Comparison of ENCODE assay signal across 8 cellular contexts in genomic region chr6:16130437-16130891, GRCh38. TPM values are rescaled to one million over a fixed set of nuclear protein-coding genes. Genes with fewer than 3 reads are reported as not detected.
DNase-seq lines count a peak whose midpoint lies in the region; ATAC-seq, FAIRE-seq and TF ChIP-seq lines count a peak whose summit lies in the region.

No MANE protein-coding gene starts in this region.

- H3K27ac Mint-ChIP-seq in CD8-positive, alpha-beta memory T cell, result peak overlapping the region; percentile 89 to 100 (median 97)

- H3K79me2 ChIP-seq in K562 (ENCODE audit: control insufficient read depth, insufficient read depth, low read length), result peaks cover 66% of the 10 kb centered on the region

- peak overlapping the region; percentile 93 for H3K4me2 ChIP-seq in K562 (ENCODE audit: insufficient read depth, low read length)

- POLR2A ChIA-PET in CD8-positive, alpha-beta memory T cell (lab: Charles Lee), result interaction anchor here (0.5 to 1.3 kb wide), 5 partner anchors 8 to 468 kb away, joined by 3 to 6 read pairs (median 5); no protein-coding TSS in a partner anchor
- POLR2A ChIA-PET in K562 (lab: Yijun Ruan, JAX), result interaction anchor here (0.6 to 10.6 kb wide), 77 partner anchors 12 to 1887 kb away, joined by 3 to 186 read pairs (median 4); partner anchors contain the start of gene GMPR

- H3K4me1 Mint-ChIP-seq in CD8-positive, alpha-beta memory T cell, result peaks cover 49 to 64% (median 53%) of the 10 kb centered on the region in 3 donors

- TF ChIP-seq CTCF in K562 (IDR thresholded peaks at IDR 0.05 in 2 of 3, conservative IDR thresholded peaks at IDR 0.05 in 1 of 3; ENCODE audit: insufficient read depth in 2 of 3, low read depth in 1 of 3, low read length in 3 of 3) (no peak), lower lobe of right lung (IDR thresholded peaks at IDR 0.05) (no peak), upper lobe of right lung (IDR thresholded peaks at IDR 0.05) (no peak)

- intact Hi-C loops in K562 (cut with micrococcal nuclease) (loop anchor here (1.0 to 5.0 kb wide), 3 partner anchors 38 to 234 kb away; no protein-coding TSS in a partner anchor), lower lobe of right lung (cut with DNase I) (loop anchor here (10.0 kb wide), 1 partner anchor 54 kb away; no protein-coding TSS in a partner anchor), upper lobe of right lung (cut with DNase I) (no loop called here)

- H3K27ac ChIP-seq in CD8-positive, alpha-beta memory T cell (ENCODE audit: low read depth, low read length), result peak overlapping the region; percentile 82
- peak overlapping the region; percentile 92 for H3K27ac ChIP-seq in K562 (ENCODE audit: extremely low read depth, low read depth, low read length)
- peak overlapping the region; percentile 95 for H3K27ac ChIP-seq in lower lobe of right lung
- peak overlapping the region; percentile 95 for H3K27ac ChIP-seq in upper lobe of right lung

- ATAC-seq in K562 (peak; percentile 0; the same call in 1 of the 3 replicates), lower lobe of right lung (no peak), upper lobe of right lung (no peak)

- BruUV-seq in K562 (replicated peaks; lab: Mats Ljungman, UMichigan), result TSS peak; percentile 70

- no peak for TF ChIP-seq RAD21 in Ishikawa (IDR thresholded peaks at IDR 0.05; ENCODE audit: low read depth)
- no peak for TF ChIP-seq RAD21 in K562 (CRISPR knock-in tag; conservative IDR thresholded peaks at IDR 0.05 in 1 of 2, IDR thresholded peaks at IDR 0.05 in 1 of 2)

- no peak for FAIRE-seq in K562 (lab: Jason Lieb, UNC)

- no peaks in the 10 kb centered on the region for H3K27me3 ChIP-seq in CD8-positive, alpha-beta memory T cell (ENCODE audit: insufficient read depth, low read length, poor library complexity, severe bottlenecking)
- no peaks in the 10 kb centered on the region for H3K27me3 ChIP-seq in K562 (ENCODE audit: control insufficient read depth in 2 of 2, insufficient read depth in 2 of 2, low read length in 2 of 2)
- H3K27me3 ChIP-seq in lower lobe of right lung (ENCODE audit: low read depth), result no peaks in the 10 kb centered on the region
- no peaks in the 10 kb centered on the region for H3K27me3 ChIP-seq in upper lobe of right lung

- 2% methylated on average over 8 of the region's 8 CpGs for WGBS in K562 (ENCODE audit: insufficient coverage, low coverage, missing lambda C conversion rate)

- peak overlapping the region; percentile 93 for H3K4me3 ChIP-seq in CD8-positive, alpha-beta memory T cell (ENCODE audit: low read length)
- H3K4me3 ChIP-seq in K562, result peak overlapping the region; percentile 90
- peak overlapping the region; percentile 89 for H3K4me3 ChIP-seq in lower lobe of right lung
- H3K4me3 ChIP-seq in upper lobe of right lung, result peak overlapping the region; percentile 94

- no peak overlapping the region for H2AFZ ChIP-seq in K562 (ENCODE audit: low read depth, low read length)

- peaks cover 44% of the 10 kb centered on the region for H3K4me1 ChIP-seq in CD8-positive, alpha-beta memory T cell (ENCODE audit: insufficient read depth, low read length)
- peaks cover 20 to 30% of the 10 kb centered on the region in 2 experiments for H3K4me1 ChIP-seq in K562 (replicated peaks in 1 of 2; ENCODE audit: control insufficient read depth in 2 of 2, insufficient read depth in 2 of 2, low read length in 2 of 2)
- H3K4me1 ChIP-seq in lower lobe of right lung, result peaks cover 39% of the 10 kb centered on the region
- peaks cover 44% of the 10 kb centered on the region for H3K4me1 ChIP-seq in upper lobe of right lung

- peaks cover 0 to 3% of the 10 kb centered on the region in 2 donors for H3K27me3 Mint-ChIP-seq in CD8-positive, alpha-beta memory T cell

- 0 out of 2 replicates have a peak, but pooled peaks have one; percentile 1 for TF ChIP-seq POLR2A in K562 (conservative IDR thresholded peaks at IDR 0.05)

- no peaks in the 10 kb centered on the region for H3K9me3 Mint-ChIP-seq in CD8-positive, alpha-beta memory T cell

- peak; percentile 14; the same call in 1 of the 2 replicates for TF ChIP-seq EP300 in Ishikawa (IDR thresholded peaks at IDR 0.05; ENCODE audit: borderline replicate concordance)
- TF ChIP-seq EP300 in K562 (IDR thresholded peaks at IDR 0.05; ENCODE audit: low read length), result no peak

- H3K36me3 ChIP-seq in CD8-positive, alpha-beta memory T cell (ENCODE audit: insufficient read depth, low read length), result no peaks in the 10 kb centered on the region
- H3K36me3 ChIP-seq in K562 (ENCODE audit: control insufficient read depth, insufficient read depth, low read length), result peaks cover 56% of the 10 kb centered on the region
- H3K36me3 ChIP-seq in lower lobe of right lung, result peaks cover 18% of the 10 kb centered on the region
- H3K36me3 ChIP-seq in upper lobe of right lung, result no peaks in the 10 kb centered on the region

- no peaks in the 10 kb centered on the region for H3K9me3 ChIP-seq in CD8-positive, alpha-beta memory T cell (ENCODE audit: low read length)
- H3K9me3 ChIP-seq in K562 (replicated peaks; ENCODE audit: control insufficient read depth, insufficient read depth, low read depth, low read length) (no peaks in the 10 kb centered on the region), lower lobe of right lung (no peaks in the 10 kb centered on the region), upper lobe of right lung (no peaks in the 10 kb centered on the region)

- peaks cover 47% of the 10 kb centered on the region for H4K20me1 ChIP-seq in K562 (replicated peaks; ENCODE audit: control insufficient read depth, insufficient read depth, low read length)

- CTCF ChIA-PET in CD8-positive, alpha-beta memory T cell (lab: Charles Lee), result interaction anchor here (0.7 to 2.1 kb wide), 4 partner anchors 39 to 439 kb away, joined by 3 to 16 read pairs (median 4); no protein-coding TSS in a partner anchor
- CTCF ChIA-PET in K562 (lab: Yijun Ruan, JAX; ENCODE audit: low intra/inter-chr PET ratio), result interaction anchor here (1.0 to 6.2 kb wide), 3 partner anchors 147 to 438 kb away, joined by 3 to 128 read pairs (median 5); no protein-coding TSS in a partner anchor

- no peak for DNase-seq in CD8-positive, alpha-beta memory T cell
- DNase-seq in K562 (ENCODE audit: extremely low read depth in 1 of 4, low spot score in 3 of 4) (no peak), lower lobe of right lung (no peak), upper lobe of right lung (no peak), NCI-H2107 treated with DMSO at 0.1 percent for 48 hours (lab: John Stamatoyannopoulos, UW; ENCODE audit: unreplicated experiment) (no peak), GF-D8 (lab: John Stamatoyannopoulos, UW) (no peak), NCI-H128 (lab: John Stamatoyannopoulos, UW; ENCODE audit: unreplicated experiment) (no peak)

- peak overlapping the region; percentile 73 to 89; a peak in 3 of 4 replicates for H3K9ac ChIP-seq in K562 (ENCODE audit: insufficient read depth in 1 of 2, low read depth in 2 of 2, low read length in 2 of 2)

- peaks cover 6% of the 10 kb centered on the region for H3K9me1 ChIP-seq in K562 (ENCODE audit: control insufficient read depth, insufficient read depth, low read length)

- in situ Hi-C loops in K562 (cut with MboI), result no loop called here

- H3K4me3 Mint-ChIP-seq in CD8-positive, alpha-beta memory T cell, result peak overlapping the region; percentile 92 to 99 (median 96)

- peaks cover 4 to 44% (median 10%) of the 10 kb centered on the region in 3 donors for H3K36me3 Mint-ChIP-seq in CD8-positive, alpha-beta memory T cell

TF ChIP-seq in Ishikawa, 13 proteins besides CTCF, POLR2A, EP300 and RAD21 (continues in another document):
- TF ChIP-seq MAX (IDR thresholded peaks at IDR 0.05) (no peak), EGR1 (IDR thresholded peaks at IDR 0.05) (no peak), TEAD4 (IDR thresholded peaks at IDR 0.05) (no peak), NFIC (IDR thresholded peaks at IDR 0.05) (no peak), TAF1 (IDR thresholded peaks at IDR 0.05; ENCODE audit: low read depth) (no peak), FOXM1 (IDR thresholded peaks at IDR 0.05; ENCODE audit: borderline replicate concordance, low read depth) (no peak), CREB1 (IDR thresholded peaks at IDR 0.05; ENCODE audit: low read depth) (no peak), ZBTB7A (IDR thresholded peaks at IDR 0.05; ENCODE audit: low read depth) (no peak)

TF ChIP-seq in K562, 482 proteins besides CTCF, POLR2A, EP300 and RAD21 (continues in another document):
- TF ChIP-seq HMGXB4 (CRISPR knock-in tag; IDR thresholded peaks at IDR 0.05), result no peak
- TF ChIP-seq KLF13 (tag; IDR thresholded peaks at IDR 0.05; ENCODE audit: borderline replicate concordance, low read depth), result no peak
- no peak for TF ChIP-seq ZNF324 (CRISPR knock-in tag; IDR thresholded peaks at IDR 0.05)

RNA-seq across cellular contexts. Expression of gene MYLIP, which starts 1.6 kb away (rescaled TPM):
- total RNA-seq in CD8-positive, alpha-beta memory T cell, result 1 to 10 TPM; 7.7 to 9.0 TPM
- 78.0 TPM for polyA plus RNA-seq in CD8-positive, alpha-beta memory T cell
- total RNA-seq in K562 (2011; cell fraction: chromatin; rRNA removed; ENCODE audit: low replicate concordance), result 54.7 and 71.0 TPM in 2 replicates
- 35.4 TPM in 2 replicates for total RNA-seq in K562 (2011; cell fraction: nucleolus; rRNA removed)
- 46.5 and 66.0 TPM in 2 replicates for total RNA-seq in K562 (2011; cell fraction: nucleoplasm; rRNA removed)
- 31.1 and 31.5 TPM in 2 replicates for total RNA-seq in K562 (2014; rRNA removed)
- total RNA-seq in K562 (2014; rRNA removed; fragmentation: Illumina TruSeq; extraction: Trizol), result 27.2 and 29.2 TPM in 2 replicates
- 37.8 and 43.5 TPM in 2 replicates for total RNA-seq in K562 (2015; rRNA removed; fragmentation: Illumina TruSeq; extraction: Trizol)
- 32.5 and 34.4 TPM in 2 replicates for total RNA-seq in K562 (2021)
- 41.9 and 46.1 TPM in 2 replicates for polyA plus RNA-seq in K562 (2011; rRNA removed)
- polyA plus RNA-seq in K562 (2011; cell fraction: cytosol; rRNA removed), result 21.3 and 30.8 TPM in 2 replicates
- polyA plus RNA-seq in K562 (2011; cell fraction: nucleus; rRNA removed), result 66.4 and 72.9 TPM in 2 replicates
- polyA plus RNA-seq in K562 (2012), result 31.8 and 37.9 TPM in 2 replicates
- 27.1 and 29.8 TPM in 2 replicates for polyA plus RNA-seq in K562 (2014; fragmentation: Illumina TruSeq; extraction: Trizol)
- polyA plus RNA-seq in K562 (2014; fragmentation: Nextera tagmentation; extraction: Ambion mirVana), result 10 to 100 TPM; 10.8 to 12.9 TPM
- polyA plus RNA-seq in K562 (2014; rRNA removed), result 33.4 and 37.1 TPM in 2 replicates
- polyA minus RNA-seq in K562 (2011; rRNA and poly(A)+ RNA removed), result 49.0 and 49.4 TPM in 2 replicates
- polyA minus RNA-seq in K562 (2011; cell fraction: cytosol; rRNA and poly(A)+ RNA removed), result 22.9 and 24.3 TPM in 2 replicates
- 36.1 and 55.1 TPM in 2 replicates for polyA minus RNA-seq in K562 (2011; cell fraction: nucleus; rRNA and poly(A)+ RNA removed)
- total RNA-seq in lower lobe of right lung, result 48.8 TPM
- 39.5 TPM for total RNA-seq in upper lobe of right lung
